8 cellular contexts compared by ENCODE assay signal in genomic region chr17:39197380-39198185, GRCh38. TPM values are rescaled to one million over a fixed set of nuclear protein-coding genes. Genes with fewer than 3 reads are reported as not detected.
DNase-seq lines count a peak whose midpoint lies in the region; TF ChIP-seq lines count a peak whose summit lies in the region.

Gene CACNB1 (minus strand): TSS chr17:39197669. CDS start chr17:39197495, 174 bp downstream.

- no peaks in the 10 kb centered on the region for H3K9me3 Mint-ChIP-seq in nephron progenitor cell

- H3K27ac Mint-ChIP-seq in nephron progenitor cell: peak within 1 kb of the TSS; percentile 54

- POLR2A ChIA-PET in RWPE1 (lab: Yijun Ruan, JAX; ENCODE audit: low non-redundant PET): interaction anchor here (0.5 to 0.8 kb wide), 2 partner anchors 24 to 148 kb away, joined by 3 read pairs; no protein-coding TSS in a partner anchor

- peaks cover 25% of the 10 kb centered on the region for H3K36me3 Mint-ChIP-seq in nephron progenitor cell (ENCODE audit: low read depth)

- peak within 1 kb of the TSS; percentile 81 for H3K4me3 ChIP-seq in fibroblast of the aortic adventitia (ENCODE audit: low read depth, low read length)

- peak within 1 kb of the TSS; percentile 88 for H3K27ac ChIP-seq in RWPE1

- CTCF ChIA-PET in RWPE1 (lab: Yijun Ruan, JAX): interaction anchor here (0.6 kb wide), 2 partner anchors 42 to 215 kb away, joined by 3 to 4 read pairs; no protein-coding TSS in a partner anchor

- peak within 1 kb of the TSS; percentile 81 for H3K4me3 Mint-ChIP-seq in nephron progenitor cell

- peaks cover 82% of the 10 kb centered on the region for H3K4me1 Mint-ChIP-seq in nephron progenitor cell

- TF ChIP-seq CTCF in RWPE1 (conservative IDR thresholded peaks at IDR 0.05; ENCODE audit: low read depth): no peak
- TF ChIP-seq CTCF in fibroblast of the aortic adventitia (IDR thresholded peaks at IDR 0.05; ENCODE audit: insufficient read depth, low read length): no peak
- no peak for TF ChIP-seq CTCF in nephron progenitor cell (IDR thresholded peaks at IDR 0.05)

- peak; percentile 85 for DNase-seq in DMS53 (lab: John Stamatoyannopoulos, UW)
- peak; percentile 83 for DNase-seq in HuH-7.5 (ENCODE audit: low spot score)
- peak; percentile 78 for DNase-seq in RWPE1 (ENCODE audit: low spot score)
- DNase-seq in activated effector memory CD4-positive, alpha-beta T cell treated with Interleukin-2 at 50 U/mL for 16 hours: peak; percentile 58
- DNase-seq in fibroblast of the aortic adventitia (ENCODE audit: low read depth): peak; percentile 62
- peak; percentile 91 for DNase-seq in nephron progenitor cell
- peak; percentile 76 for DNase-seq in stimulated activated naive CD4-positive, alpha-beta T cell treated with Interleukin-2 at 50 U/mL for 16 hours (lab: John Stamatoyannopoulos, UW)
- DNase-seq in mesenteric fat pad (ENCODE audit: low spot score): no peak

- peaks cover 4% of the 10 kb centered on the region for H3K27me3 Mint-ChIP-seq in nephron progenitor cell (ENCODE audit: low read depth, poor library complexity)

RNA-seq across cellular contexts. Expression of gene CACNB1, which starts in this region (rescaled TPM):
- total RNA-seq in fibroblast of the aortic adventitia (ENCODE audit: low replicate concordance) (7.0 and 8.0 TPM in 2 replicates), mesenteric fat pad (5.1 TPM)
